Comparison of ENCODE assay signal across 19 cellular contexts in genomic region chr9:113934167-113934566, GRCh38. TPM values are rescaled to one million over a fixed set of nuclear protein-coding genes. Genes with fewer than 3 reads are reported as not detected.
DNase-seq lines count a peak whose midpoint lies in the region; ATAC-seq and TF ChIP-seq lines count a peak whose summit lies in the region.
"Had no signal": no experiment of that assay in that cellular context is flagged by ENCODE, and none has a peak within 500 bp of the region (broad histone marks: within the 10 kb centered on the region; RNA-seq: fewer than 3 reads in every experiment).

No MANE protein-coding gene starts in this region.

- H3K27ac ChIP-seq in right atrium auricular region, result no peak overlapping the region
- peak overlapping the region; percentile 72 to 77 for H3K27ac ChIP-seq in tibial artery
- H3K27ac ChIP-seq: KMS-11 had no signal

- H3K4me3 ChIP-seq in right atrium auricular region, result no peak overlapping the region
- no peak overlapping the region for H3K4me3 ChIP-seq in epithelial cell of proximal tubule (ENCODE audit: low read depth, low read length)
- H3K4me3 ChIP-seq in tibial artery, result no peak overlapping the region
- H3K4me3 ChIP-seq: BLaER1 treated with 17β-estradiol and CSF1 and Interleukin-3, amounts not matched to agents 10 nM and 100 nM had no signal

- peaks cover under 1% of the 10 kb centered on the region; the same call in 1 of the 2 replicates for H3K9me3 Mint-ChIP-seq in WTC11

- ATAC-seq in WTC11, result peak; percentile 39; the same call in 1 of the 2 replicates
- ATAC-seq: HepG2 had no signal

- POLR2A ChIA-PET in WTC11 (lab: Charles Lee), result no interaction called here

- peak; percentile 18 for DNase-seq in right atrium auricular region (ENCODE audit: low spot score)
- no peak for DNase-seq in cardiac septum (ENCODE audit: low spot score)
- no peak for DNase-seq in WTC11 (ENCODE audit: low spot score)
- no peak for DNase-seq in epithelial cell of proximal tubule (ENCODE audit: low read depth)
- no peak for DNase-seq in tibial artery
- no peak for DNase-seq in activated T-cell treated with anti-CD3 and anti-CD28 coated beads, Interleukin-2, amount 50 U/mL, for 48 hours
- DNase-seq in T-helper 2 cell, result no peak
- no peak for DNase-seq in Kasumi-1 (lab: John Stamatoyannopoulos, UW)
- DNase-seq: CD8-positive, alpha-beta memory T cell; DMS79 treated with DMSO at 0.1 percent for 48 hours; GOT3; MM.1S; NCI-H1092 treated with DMSO at 0.1 percent for 48 hours; NCI-H2081 treated with DMSO at 0.1 percent for 48 hours; NCI-H510A treated with DMSO at 0.1 percent for 48 hours; SHP77 had no signal

- no peaks in the 10 kb centered on the region for H3K9me3 ChIP-seq in right atrium auricular region
- H3K9me3 ChIP-seq in tibial artery, result peaks cover 0 to 1% (median 0%) of the 10 kb centered on the region in 3 donors

- H3K4me1 ChIP-seq in right atrium auricular region (peaks cover 0 to 29% of the 10 kb centered on the region in 2 donors), tibial artery (peaks cover 0 to 40% (median 27%) of the 10 kb centered on the region in 4 donors)

- no peaks in the 10 kb centered on the region; the same call in 1 of the 2 replicates for H3K36me3 Mint-ChIP-seq in WTC11
- H3K36me3 Mint-ChIP-seq: CD8-positive, alpha-beta memory T cell had no signal

- H3K36me3 ChIP-seq in right atrium auricular region (no peaks in the 10 kb centered on the region), tibial artery (no peaks in the 10 kb centered on the region)

- intact Hi-C loops in cardiac septum (cut with DNase I) (no loop called here), tibial artery (cut with DNase I; ENCODE audit: low total_unique reads) (loop anchor here (10.0 kb wide), 1 partner anchor 49 kb away; no protein-coding TSS in a partner anchor)

- H3K27me3 Mint-ChIP-seq in WTC11 (ENCODE audit: low read depth), result no peaks in the 10 kb centered on the region

- no peak overlapping the region for H3K4me3 Mint-ChIP-seq in WTC11
- H3K4me3 Mint-ChIP-seq: CD8-positive, alpha-beta memory T cell had no signal

- H3K27me3 ChIP-seq in right atrium auricular region (no peaks in the 10 kb centered on the region), tibial artery (no peaks in the 10 kb centered on the region)
- H3K27me3 ChIP-seq: BLaER1 treated with 17β-estradiol and CSF1 and Interleukin-3, amounts not matched to agents 10 nM and 100 nM had no signal

- CTCF ChIA-PET in WTC11 (lab: Charles Lee), result no interaction called here

- no peak overlapping the region for H3K27ac Mint-ChIP-seq in WTC11
- H3K27ac Mint-ChIP-seq: CD8-positive, alpha-beta memory T cell had no signal

- no peak for TF ChIP-seq CTCF in right atrium auricular region (IDR thresholded peaks at IDR 0.05)
- TF ChIP-seq CTCF in WTC11 (IDR thresholded peaks at IDR 0.05), result no peak
- peak; percentile 2 for TF ChIP-seq CTCF in epithelial cell of proximal tubule (conservative IDR thresholded peaks at IDR 0.05; ENCODE audit: low read depth, low read length)
- no peak for TF ChIP-seq CTCF in tibial artery (IDR thresholded peaks at IDR 0.05)

- H3K4me1 Mint-ChIP-seq in WTC11, result peaks cover 7% of the 10 kb centered on the region
- H3K4me1 Mint-ChIP-seq: CD8-positive, alpha-beta memory T cell had no signal

TF ChIP-seq in WTC11, 78 proteins besides CTCF, POLR2A, EP300 and RAD21:
- TF ChIP-seq NR3C1 (CRISPR knock-in tag; conservative IDR thresholded peaks at IDR 0.05; ENCODE audit: low read depth), result no peak
- no peak for TF ChIP-seq USF1 (CRISPR knock-in tag; IDR thresholded peaks at IDR 0.05)
- no peak for TF ChIP-seq ZNF532 (CRISPR knock-in tag; IDR thresholded peaks at IDR 0.05; ENCODE audit: borderline replicate concordance)
- no peak for TF ChIP-seq GRHL2 (CRISPR knock-in tag; IDR thresholded peaks at IDR 0.05; ENCODE audit: insufficient replicate concordance, severe bottlenecking)
- TF ChIP-seq ZMAT4 (CRISPR knock-in tag; IDR thresholded peaks at IDR 0.05), result no peak
- TF ChIP-seq PRRX2 (CRISPR knock-in tag; IDR thresholded peaks at IDR 0.05), result no peak
- TF ChIP-seq AR (CRISPR knock-in tag; IDR thresholded peaks at IDR 0.05), result no peak
- no peak for TF ChIP-seq ZNF121 (CRISPR knock-in tag; IDR thresholded peaks at IDR 0.05)
- no peak for TF ChIP-seq ATF1 (CRISPR knock-in tag; IDR thresholded peaks at IDR 0.05)
- no peak for TF ChIP-seq MYBL2 (CRISPR knock-in tag; IDR thresholded peaks at IDR 0.05)
- TF ChIP-seq SOX15 (CRISPR knock-in tag; IDR thresholded peaks at IDR 0.05), result no peak

RNA-seq across cellular contexts. Expression of gene ZNF618, which starts 58.1 kb away (rescaled TPM):
- total RNA-seq in right atrium auricular region (1 to 10 TPM; 1.4 to 3.0 TPM), cardiac septum (1.7 TPM), WTC11 (2021) (21.5 to 23.9 TPM (median 22.0 TPM) in 3 replicates), epithelial cell of proximal tubule (3.9 and 5.6 TPM in 2 replicates)

Comparison
In these comparisons a context has a peak if more than half of its experiments do, and no peak if none do; other contexts are left out.
1. H3K27ac ChIP-seq: peak in tibial artery (2 of 2); none in right atrium auricular region (0 of 2).